ENCODE assay signal across 25 cellular contexts in genomic region chr2:85786444-85786843, GRCh38. TPM values are rescaled to one million over a fixed set of nuclear protein-coding genes. Genes with fewer than 3 reads are reported as not detected.
"Had no signal": no experiment of that assay in that cellular context is flagged by ENCODE, and none has a peak within 500 bp of the region (broad histone marks: within the 10 kb centered on the region; RNA-seq: fewer than 3 reads in every experiment).

No MANE protein-coding gene starts in this region.

- H3K27ac ChIP-seq: brain microvascular endothelial cell, WERI-Rb-1 had no signal

- H3K36me3 ChIP-seq: brain microvascular endothelial cell, WERI-Rb-1 had no signal

- H3K9me3 ChIP-seq: mucosa of descending colon, stomach, upper lobe of left lung had no signal

- H3K27me3 ChIP-seq: brain microvascular endothelial cell, stomach, upper lobe of left lung had no signal

- H3K4me3 ChIP-seq: mucosa of descending colon, stomach, upper lobe of left lung had no signal

- ATAC-seq: activated CD8-positive, alpha-beta memory T cell treated with anti-CD3 and anti-CD28 coated beads, Interleukin-2, amount 10 ng/mL, durations not matched to agents 7 days and 5 days; activated CD8-positive, alpha-beta T cell treated with anti-CD3 and anti-CD28 coated beads for 36 hours; activated naive CD8-positive, alpha-beta T cell treated with anti-CD3 and anti-CD28 coated beads, Interleukin-2, amount 50 U/mL, for 24 hours; mucosa of descending colon; stimulated activated effector memory CD8-positive, alpha-beta T cell treated with anti-CD3 and anti-CD28 coated beads, Interleukin-12 subunit alpha, Interleukin-12 subunit beta, amount 100 ng/mL, for 72 hours; T-cell had no signal

- DNase-seq: activated CD4-positive, alpha-beta T cell treated with anti-CD3 and anti-CD28 coated beads, Interleukin-2, amount 10 ng/mL, durations not matched to agents 7 days and 5 days; activated CD4-positive, CD25-positive, alpha-beta regulatory T cell treated with anti-CD3 and anti-CD28 coated beads, Interleukin-2, amount 50 U/mL, for 72 hours; activated CD8-positive, alpha-beta memory T cell treated with anti-CD3 and anti-CD28 coated beads, Interleukin-2, amount 10 ng/mL, durations not matched to agents 7 days and 5 days; activated CD8-positive, alpha-beta T cell treated with anti-CD3 and anti-CD28 coated beads for 36 hours; activated gamma-delta T cell; activated naive CD4-positive, alpha-beta T cell treated with anti-CD3 and anti-CD28 coated beads, Interleukin-2, amount 50 U/mL, for 16 hours; activated naive CD8-positive, alpha-beta T cell treated with anti-CD3 and anti-CD28 coated beads, Interleukin-2, amount 50 U/mL, for 24 hours; activated T-cell treated with anti-CD3 and anti-CD28 coated beads for 4 hours; anterior cingulate cortex; brain microvascular endothelial cell; central memory CD4-positive, alpha-beta T cell; effector memory CD4-positive, alpha-beta T cell; head of caudate nucleus; hypothalamus; mesendoderm; mucosa of descending colon; occipital lobe; stimulated activated CD4-positive, alpha-beta T cell treated with anti-CD3 and anti-CD28 coated beads, Interleukin-12 subunit alpha, Interleukin-12 subunit beta, amount 100 ng/mL, for 4 hours; stomach; T-cell; upper lobe of left lung; WERI-Rb-1 had no signal

- FAIRE-seq: colon, frontal cortex had no signal

RNA-seq across cellular contexts. Expression of gene ATOH8, which starts 32.7 kb away (rescaled TPM):
- total RNA-seq: activated CD8-positive, alpha-beta T cell treated with anti-CD3 and anti-CD28 coated beads for 36 hours had no signal
